Comparison of ENCODE assay signal across 8 cellular contexts in genomic region chr11:65429724-65430405, GRCh38. TPM values are rescaled to one million over a fixed set of nuclear protein-coding genes. Genes with fewer than 3 reads are reported as not detected.
A peak's percentile ranks its signal among the peaks of the same experiment; 100 is the strongest.
DNase-seq lines count a peak whose midpoint lies in the region; TF ChIP-seq lines count a peak whose summit lies in the region.

No MANE protein-coding gene starts in this region.

- POLR2A ChIA-PET in OCI-LY7 (lab: Charles Lee), result interaction anchor here (0.7 to 1.7 kb wide), 7 partner anchors 10 to 69 kb away, joined by 3 to 18 read pairs (median 3); partner anchors contain the start of gene MALAT1

- intact Hi-C loops in OCI-LY7 (cut with micrococcal nuclease; ENCODE audit: unreplicated experiment), result no loop called here
- intact Hi-C loops in ascending aorta (cut with DNase I), result no loop called here

- H4K20me1 ChIP-seq in OCI-LY7 (ENCODE audit: insufficient read depth, low read length), result peaks cover 15% of the 10 kb centered on the region

- H3K4me3 Mint-ChIP-seq in immature natural killer cell, result peak overlapping the region; percentile 82 to 97 (median 95)

- CTCF ChIA-PET in OCI-LY7 (lab: Charles Lee; ENCODE audit: unreplicated experiment), result no interaction called here

- TF ChIP-seq CTCF in OCI-LY7 (conservative IDR thresholded peaks at IDR 0.05; ENCODE audit: low read length) (no peak), ascending aorta (IDR thresholded peaks at IDR 0.05) (no peak)

- H2AFZ ChIP-seq in OCI-LY7 (ENCODE audit: low read length), result no peak overlapping the region

- H3K9me3 ChIP-seq in OCI-LY7 (ENCODE audit: low read length) (no peaks in the 10 kb centered on the region), ascending aorta (no peaks in the 10 kb centered on the region)

- H3K27ac Mint-ChIP-seq in immature natural killer cell, result peak overlapping the region; percentile 96 to 100 (median 99)

- H3K4me1 ChIP-seq in OCI-LY7 (ENCODE audit: insufficient read depth, low read length, poor library complexity, severe bottlenecking) (peaks cover 89% of the 10 kb centered on the region), ascending aorta (peaks cover 8 to 46% of the 10 kb centered on the region in 2 donors)

- peak overlapping the region; percentile 97 for H3K27ac ChIP-seq in OCI-LY7 (ENCODE audit: low read depth, low read length, poor library complexity, severe bottlenecking)
- peak overlapping the region; percentile 66 to 78 for H3K27ac ChIP-seq in ascending aorta

- H3K27me3 Mint-ChIP-seq in immature natural killer cell (ENCODE audit: low read depth in 3 of 3), result peaks cover 23 to 38% (median 33%) of the 10 kb centered on the region in 3 donors

- H3K4me2 ChIP-seq in OCI-LY7 (ENCODE audit: low read length), result peak overlapping the region; percentile 91

- H3K36me3 Mint-ChIP-seq in immature natural killer cell, result peaks cover 14 to 37% (median 28%) of the 10 kb centered on the region in 3 donors

- peaks cover 92 to 100% of the 10 kb centered on the region in 2 donors for H3K4me1 Mint-ChIP-seq in immature natural killer cell

- H3K27me3 ChIP-seq in ascending aorta, result no peaks in the 10 kb centered on the region

- peaks cover 97% of the 10 kb centered on the region for H3K79me2 ChIP-seq in OCI-LY7 (ENCODE audit: insufficient read depth, low read depth, low read length)

- BruUV-seq in OCI-LY7 (replicated peaks; lab: Mats Ljungman, UMichigan), result no TSS peak

- H3K36me3 ChIP-seq in OCI-LY7 (ENCODE audit: insufficient read depth, low read length) (peaks cover 28% of the 10 kb centered on the region), ascending aorta (peaks cover 36 to 62% of the 10 kb centered on the region in 2 donors)

- H3K9me3 Mint-ChIP-seq in immature natural killer cell, result no peaks in the 10 kb centered on the region

- no peaks in the 10 kb centered on the region for H3K9me2 ChIP-seq in OCI-LY7 (ENCODE audit: insufficient read depth, low read length)

- H3K4me3 ChIP-seq in OCI-LY7 (ENCODE audit: low read depth, low read length, poor library complexity, severe bottlenecking) (peak overlapping the region; percentile 73), ascending aorta (peak overlapping the region; percentile 56 to 80)

- DNase-seq in activated CD4-positive, alpha-beta T cell treated with anti-CD3 and anti-CD28 coated beads for 1 hour, result peak; percentile 26
- no peak for DNase-seq in activated CD4-positive, alpha-beta T cell treated with anti-CD3 and anti-CD28 coated beads, Interleukin-2, amount 50 U/mL, for 4 hours
- peak; percentile 70 for DNase-seq in OCI-LY7 (ENCODE audit: low spot score)
- peak in 1 of 2 donors; percentile 79 for DNase-seq in ascending aorta (ENCODE audit: low spot score in 2 of 2)
- DNase-seq in immature natural killer cell, result peak; percentile 48 to 54 (median 50)
- DNase-seq in stimulated activated CD4-positive, alpha-beta T cell treated with anti-CD3 and anti-CD28 coated beads, Interleukin-4, amount 100 ng/mL, for 24 hours, result peak; percentile 46
- no peak for DNase-seq in kidney glomerular epithelial cell (lab: John Stamatoyannopoulos, UW)
- DNase-seq in middle frontal gyrus (ENCODE audit: extremely low spot score, low spot score), result no peak

RNA-seq across cellular contexts. Expression of gene NEAT1, which starts 7.3 kb away (rescaled TPM):
- 30.1 and 52.2 TPM in 2 replicates for total RNA-seq in OCI-LY7 (2014; rRNA removed; shearing (Covaris generic))
- 390 and 440 TPM in 2 replicates for total RNA-seq in OCI-LY7 (2022)
- 180 TPM for total RNA-seq in ascending aorta
- polyA plus RNA-seq in immature natural killer cell, result 1 to 10 TPM in 2 of 3 donors, under 1 TPM in 1; 0.26 to 5.9 (median 1.4) TPM

RNA-seq across cellular contexts. Expression of gene FRMD8, which starts 43.4 kb away (rescaled TPM):
- 36.7 and 55.8 TPM in 2 replicates for total RNA-seq in OCI-LY7 (2014; rRNA removed; shearing (Covaris generic))
- total RNA-seq in OCI-LY7 (2022) (31.5 and 37.6 TPM in 2 replicates), ascending aorta (99.3 TPM)
- polyA plus RNA-seq in immature natural killer cell, result 10 to 100 TPM; 62.8 to 73.5 (median 63.4) TPM

RNA-seq across cellular contexts. Expression of gene SLC25A45, which starts 47.4 kb away (rescaled TPM):
- total RNA-seq in OCI-LY7 (2014; rRNA removed; shearing (Covaris generic)), result 5.9 and 7.0 TPM in 2 replicates
- total RNA-seq in OCI-LY7 (2022) (20.7 and 24.0 TPM in 2 replicates), ascending aorta (11.4 TPM)
- 10 to 100 TPM in 2 of 3 donors, 1 to 10 TPM in 1; 4.5 to 16.0 (median 10.3) TPM for polyA plus RNA-seq in immature natural killer cell

Comparison
In these comparisons a context has a peak if more than half of its experiments do, and no peak if none do; other contexts are left out.
1. DNase-seq: peak in activated CD4-positive, alpha-beta T cell treated with anti-CD3 and anti-CD28 coated beads for 1 hour (single experiment), OCI-LY7 (single experiment), immature natural killer cell (3 of 3) and stimulated activated CD4-positive, alpha-beta T cell treated with anti-CD3 and anti-CD28 coated beads, Interleukin-4, amount 100 ng/mL, for 24 hours (single experiment); none in activated CD4-positive, alpha-beta T cell treated with anti-CD3 and anti-CD28 coated beads, Interleukin-2, amount 50 U/mL, for 4 hours (0 of 2), kidney glomerular epithelial cell (single experiment) and middle frontal gyrus (single experiment).